Comparison of ENCODE assay signal across 22 cellular contexts in genomic region chr9:126643945-126644527, GRCh38. TPM values are rescaled to one million over a fixed set of nuclear protein-coding genes. Genes with fewer than 3 reads are reported as not detected.
DNase-seq lines count a peak whose midpoint lies in the region; ATAC-seq and TF ChIP-seq lines count a peak whose summit lies in the region.
"Had no signal": no experiment of that assay in that cellular context is flagged by ENCODE, and none has a peak within 500 bp of the region (broad histone marks: within the 10 kb centered on the region; RNA-seq: fewer than 3 reads in every experiment).

No MANE protein-coding gene starts in this region.

- H3K27ac ChIP-seq in C4-2B (peak overlapping the region; percentile 3; the same call in 1 of the 2 replicates), PC-9 (no peak overlapping the region)
- H3K27ac ChIP-seq: BLaER1 treated with 17β-estradiol and CSF1 and Interleukin-3, amounts not matched to agents 10 nM and 100 nM; SK-N-MC had no signal

- H3F3A ChIP-seq in PC-9 (ENCODE audit: insufficient read depth, low read depth), result peaks cover 6% of the 10 kb centered on the region; the same call in 1 of the 2 replicates

- no TSS peak for BruUV-seq in PC-9 (replicated peaks; lab: Mats Ljungman, UMichigan)

- H3K4me2 ChIP-seq in PC-9, result peak overlapping the region; percentile 49; the same call in 1 of the 2 replicates
- H3K4me2 ChIP-seq: BLaER1 treated with 17β-estradiol and CSF1 and Interleukin-3, amounts not matched to agents 10 nM and 100 nM had no signal

- no peak overlapping the region for H2AFZ ChIP-seq in PC-9

- CTCF ChIA-PET in PC-9 (lab: Charles Lee), result interaction anchor here (0.6 kb wide), 1 partner anchor 16 kb away, joined by 3 read pairs; no protein-coding TSS in a partner anchor

- intact Hi-C loops in PC-9 (cut with micrococcal nuclease; ENCODE audit: unreplicated experiment), result no loop called here

- ATAC-seq in HG02973 (IDR thresholded peaks at IDR 0.05; ENCODE audit: unreplicated experiment), result no peak

- no peak overlapping the region for H3K4me3 ChIP-seq in PC-9
- H3K4me3 ChIP-seq: BLaER1 treated with 17β-estradiol and CSF1 and Interleukin-3, amounts not matched to agents 10 nM and 100 nM; SK-N-MC had no signal

- H3K9me3 ChIP-seq in PC-9 (ENCODE audit: insufficient read depth, low read depth), result no peaks in the 10 kb centered on the region
- H3K9me3 ChIP-seq: BLaER1 treated with 17β-estradiol and CSF1 and Interleukin-3, amounts not matched to agents 10 nM and 100 nM had no signal

- no peaks in the 10 kb centered on the region for H3K36me3 ChIP-seq in PC-9 (ENCODE audit: low read depth)
- H3K36me3 ChIP-seq: BLaER1 treated with 17β-estradiol and CSF1 and Interleukin-3, amounts not matched to agents 10 nM and 100 nM had no signal

- H3K79me2 ChIP-seq in PC-9 (ENCODE audit: low read depth), result no peaks in the 10 kb centered on the region

- peak; percentile 55 for DNase-seq in ELF-1 (ENCODE audit: low read depth, low spot score)
- peak in 1 of 2 experiments; percentile 49 for DNase-seq in PC-9
- peak; percentile 58 for DNase-seq in left kidney (ENCODE audit: low read depth, low spot score)
- DNase-seq in hypothalamus (lab: John Stamatoyannopoulos, UW), result no peak
- no peak for DNase-seq in SW 1271 (lab: John Stamatoyannopoulos, UW)
- DNase-seq in HPDE6-E6E7 (ENCODE audit: extremely low spot score), result no peak
- DNase-seq: CD8-positive, alpha-beta memory T cell; DND-41; H9; NCI-H1105; NCI-H1694 treated with DMSO at 0.1 percent for 48 hours; NCI-H2107; NCI-H226; NCI-H526; Right ventricle myocardium superior; T-helper 1 cell had no signal

- H3K27me3 ChIP-seq in PC-9 (ENCODE audit: insufficient read depth, low read depth), result peaks cover 79% of the 10 kb centered on the region

- POLR2A ChIA-PET in PC-9 (lab: Charles Lee; ENCODE audit: unreplicated experiment), result no interaction called here

- TF ChIP-seq CTCF in C4-2B (conservative IDR thresholded peaks at IDR 0.05), result no peak
- no peak for TF ChIP-seq CTCF in PC-9 (conservative IDR thresholded peaks at IDR 0.05)

- H4K20me1 ChIP-seq in PC-9 (ENCODE audit: insufficient read depth), result no peaks in the 10 kb centered on the region; the same call in 1 of the 2 replicates

- H3K4me1 ChIP-seq in PC-9 (replicated peaks; ENCODE audit: insufficient read depth), result peaks cover 9% of the 10 kb centered on the region

- no peaks in the 10 kb centered on the region for H3K9me2 ChIP-seq in PC-9 (ENCODE audit: insufficient read depth)

RNA-seq across cellular contexts. Expression of gene LMX1B, which starts 30.3 kb away (rescaled TPM):
- total RNA-seq in PC-9 (2021), result not detected in 2 replicates
- total RNA-seq: A673; CD8-positive, alpha-beta memory T cell; LHCN-M2 had no signal

Comparison
In these comparisons a context has a peak if more than half of its experiments do, and no peak if none do; other contexts are left out.
1. DNase-seq: peak in ELF-1 (single experiment) and left kidney (single experiment); none in hypothalamus (0 of 51), SW 1271 (0 of 2) and HPDE6-E6E7 (single experiment).